ENCODE assay signal across 5 cellular contexts in the genomic region with DNA sequence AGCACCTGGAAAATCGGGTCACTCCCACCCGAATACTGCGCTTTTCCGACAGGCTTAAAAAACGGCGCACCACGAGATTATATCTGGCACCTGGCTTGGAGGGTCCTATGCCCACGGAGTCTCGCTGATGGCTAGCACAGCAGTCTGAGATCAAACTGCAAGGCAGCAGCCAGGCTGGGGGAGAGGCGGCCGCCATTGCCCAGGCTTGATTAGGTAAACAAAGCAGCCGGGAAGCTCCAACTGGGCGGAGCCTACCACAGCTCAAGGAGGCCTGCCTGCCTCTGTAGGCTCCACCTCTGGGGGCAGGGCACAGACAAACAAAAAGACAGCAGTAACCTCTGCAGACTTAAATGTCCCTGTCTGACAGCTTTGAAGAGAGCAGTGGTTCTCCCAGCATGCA. TPM values are rescaled to one million over a fixed set of nuclear protein-coding genes. Genes with fewer than 3 reads are reported as not detected.
"Had no signal": no experiment of that assay in that cellular context is flagged by ENCODE, and none has a peak within 500 bp of the region (broad histone marks: within the 10 kb centered on the region; RNA-seq: fewer than 3 reads in every experiment).

No MANE protein-coding gene starts in this region.

RNA-seq across cellular contexts. Expression of gene ADAM21, which starts 23.5 kb away (rescaled TPM):
- total RNA-seq: endothelial cell of umbilical vein, epithelial cell of proximal tubule had no signal
- polyA plus RNA-seq: hepatocyte had no signal

RNA-seq across cellular contexts. Expression of gene ADAM20, which starts 59.3 kb away (rescaled TPM):
- total RNA-seq: epithelial cell of proximal tubule had no signal
- polyA plus RNA-seq: foreskin keratinocyte; hepatocyte; naive thymus-derived CD8-positive, alpha-beta T cell had no signal
